31 cellular contexts compared by ENCODE assay signal in genomic region chr4:43754566-43754965, GRCh38.
"Had no signal": no experiment of that assay in that cellular context is flagged by ENCODE, and none has a peak within 500 bp of the region (broad histone marks: within the 10 kb centered on the region; RNA-seq: fewer than 3 reads in every experiment).

No MANE protein-coding gene starts in this region.

- DNase-seq: activated CD4-positive, alpha-beta T cell treated with anti-CD3 and anti-CD28 coated beads, Interleukin-2, amount 10 ng/mL, durations not matched to agents 24 days and 14 days; activated CD4-positive, alpha-beta T cell treated with anti-CD3 and anti-CD28 coated beads, Interleukin-2, amount 50 U/mL, for 4 hours; activated CD8-positive, alpha-beta T cell treated with anti-CD3 and anti-CD28 coated beads for 36 hours; activated effector memory CD4-positive, alpha-beta T cell treated with anti-CD3 and anti-CD28 coated beads, Interleukin-2, amount 50 U/mL, for 16 hours; activated naive CD4-positive, alpha-beta T cell; activated naive CD4-positive, alpha-beta T cell treated with anti-CD3 and anti-CD28 coated beads, Interleukin-2, amount 50 U/mL, for 16 hours; activated naive CD8-positive, alpha-beta T cell treated with anti-CD3 and anti-CD28 coated beads for 36 hours; activated T-cell treated with anti-CD3 and anti-CD28 coated beads, Interleukin-2, amount 50 U/mL, for 1 hour; activated T-cell treated with anti-CD3 and anti-CD28 coated beads, Interleukin-2, amount 50 U/mL, for 72 hours; amniotic stem cell; aorta; brain microvascular endothelial cell; central memory CD4-positive, alpha-beta T cell; Kasumi-1; KG1; MM.1S; MV-4-11; NCI-H1092; NCI-H1436 treated with DMSO at 0.1 percent for 48 hours; NCI-H187 treated with DMSO at 0.1 percent for 48 hours; NCI-H2081; NCI-H345; NCI-H524 treated with DMSO at 0.1 percent for 48 hours; NCI-H748 treated with DMSO at 0.1 percent for 48 hours; NK-92 treated with Interleukin-12 subunit alpha and Interleukin-12 subunit beta, amount 100 ng/mL, for 24 hours; PC-3; Peyer's patch; RPMI8226; SHP77 treated with DMSO at 0.1 percent for 48 hours; SK-N-SH had no signal

- ATAC-seq: activated CD8-positive, alpha-beta T cell treated with anti-CD3 and anti-CD28 coated beads for 36 hours; activated T-cell treated with anti-CD3 and anti-CD28 coated beads, Interleukin-2, amount 50 U/mL, for 72 hours; activated T-helper 17 cell treated with anti-CD3 and anti-CD28 coated beads, Interleukin-2, amount 50 U/mL, for 72 hours; PC-3 had no signal
